In the genomic region with DNA sequence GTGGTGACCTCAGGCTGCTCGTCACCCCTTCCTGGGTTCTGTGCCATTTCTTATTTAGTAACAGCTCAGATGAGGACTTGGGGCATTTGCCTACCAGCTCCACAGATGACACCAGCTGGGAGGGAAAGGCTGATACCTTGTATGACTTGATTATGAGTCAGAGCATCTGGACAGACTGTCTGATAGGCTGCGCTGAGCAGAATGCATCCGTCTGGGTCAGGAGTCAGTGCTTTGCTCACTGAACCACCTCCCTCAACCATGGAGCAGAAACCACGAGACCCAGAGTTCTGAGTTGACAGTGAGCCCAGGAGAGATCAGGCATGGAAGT, we compare ENCODE assay signal across 9 cellular contexts. TPM values are rescaled to one million over a fixed set of nuclear protein-coding genes. Genes with fewer than 3 reads are reported as not detected.
DNase-seq lines count a peak whose midpoint lies in the region; ATAC-seq and TF ChIP-seq lines count a peak whose summit lies in the region.
"Had no signal": no experiment of that assay in that cellular context is flagged by ENCODE, and none has a peak within 500 bp of the region (broad histone marks: within the 10 kb centered on the region; RNA-seq: fewer than 3 reads in every experiment).

No MANE protein-coding gene starts in this region.

- H3K4me3 ChIP-seq in astrocyte of the spinal cord (ENCODE audit: low read depth, low read length) (no peak overlapping the region), aorta (ENCODE audit: low read length in 2 of 2) (no peak overlapping the region)

- H3K27ac ChIP-seq in aorta (ENCODE audit: low read depth in 1 of 2, low read length in 2 of 2): no peak overlapping the region

- DNase-seq in GM04503 (ENCODE audit: low read depth): peak; percentile 79
- peak; percentile 96 for DNase-seq in HT1080 (ENCODE audit: low read depth)
- peak; percentile 94 for DNase-seq in astrocyte of the spinal cord (ENCODE audit: low read depth, low spot score)
- DNase-seq in nephron progenitor cell: no peak
- DNase-seq in NCI-H2107 (lab: John Stamatoyannopoulos, UW): no peak
- no peak for DNase-seq in NCI-H128 (lab: John Stamatoyannopoulos, UW; ENCODE audit: unreplicated experiment)
- DNase-seq in aorta: no peak
- DNase-seq: natural killer cell had no signal

- WGBS in aorta, 2 donors: 71 to 74% methylated on average over 4 of the region's 4 CpGs

- peaks cover 53% of the 10 kb centered on the region for H3K27me3 Mint-ChIP-seq in nephron progenitor cell (ENCODE audit: low read depth, poor library complexity)

- H3K36me3 Mint-ChIP-seq in nephron progenitor cell (ENCODE audit: low read depth): no peaks in the 10 kb centered on the region
- H3K36me3 Mint-ChIP-seq: natural killer cell had no signal

- no peaks in the 10 kb centered on the region for H3K9me3 ChIP-seq in aorta (ENCODE audit: control insufficient read depth, low read length)

- intact Hi-C loops in aorta (cut with DNase I): no loop called here

- H3K4me3 Mint-ChIP-seq in nephron progenitor cell: peak overlapping the region; percentile 2
- H3K4me3 Mint-ChIP-seq: natural killer cell had no signal

- no peaks in the 10 kb centered on the region for H3K27me3 ChIP-seq in aorta (ENCODE audit: control insufficient read depth in 1 of 2, insufficient read depth in 2 of 2, low read length in 1 of 2)

- TF ChIP-seq CTCF in astrocyte of the spinal cord (IDR thresholded peaks at IDR 0.05; ENCODE audit: low read depth, low read length) (no peak), nephron progenitor cell (IDR thresholded peaks at IDR 0.05) (no peak)

- H3K36me3 ChIP-seq in aorta (ENCODE audit: control insufficient read depth in 1 of 2, insufficient read depth in 2 of 2, low read length in 1 of 2): no peaks in the 10 kb centered on the region

- H3K4me1 ChIP-seq in aorta (ENCODE audit: control insufficient read depth in 1 of 2, insufficient read depth in 2 of 2, low read length in 2 of 2): no peaks in the 10 kb centered on the region

- no peak overlapping the region for H3K27ac Mint-ChIP-seq in nephron progenitor cell
- H3K27ac Mint-ChIP-seq: natural killer cell had no signal

- no peak for ATAC-seq in GM21515 (IDR thresholded peaks at IDR 0.05; ENCODE audit: unreplicated experiment)
- ATAC-seq in aorta (ENCODE audit: low FRiP score): no peak

- H3K4me1 Mint-ChIP-seq in nephron progenitor cell: peaks cover 32% of the 10 kb centered on the region
- H3K4me1 Mint-ChIP-seq: natural killer cell had no signal

- no peaks in the 10 kb centered on the region for H3K9me3 Mint-ChIP-seq in nephron progenitor cell
- H3K9me3 Mint-ChIP-seq: natural killer cell had no signal

- in situ Hi-C loops in astrocyte of the spinal cord (cut with HindIII; ENCODE audit: low sequenced_read_pairs): no loop called here

RNA-seq across cellular contexts. Expression of a gene that starts 6.8 kb away (rescaled TPM):
- 0.07 and 0.31 TPM in 2 replicates for total RNA-seq in HT1080 (2014; rRNA removed; shearing (Covaris generic))
- 0.05 and 0.14 TPM in 2 replicates for polyA plus RNA-seq in HT1080 (2015; cell fraction: cytosol; rRNA removed)
- 0.06 TPM in 1 of 2 replicates, not detected in the other for polyA plus RNA-seq in HT1080 (2015; cell fraction: nucleus; rRNA removed)
- 1 to 10 TPM; 3.6 to 8.7 TPM for total RNA-seq in aorta
- polyA plus RNA-seq in aorta: 10 to 100 TPM in 1 of 2 donors, under 1 TPM in 1; 0.74 to 14.4 TPM

Comparison
In these comparisons a context has a peak if more than half of its experiments do, and no peak if none do; other contexts are left out.
1. DNase-seq: peak in GM04503 (single experiment), HT1080 (single experiment) and astrocyte of the spinal cord (single experiment); none in nephron progenitor cell (single experiment), NCI-H2107 (single experiment), NCI-H128 (single experiment) and aorta (0 of 2).